Comparison of ENCODE assay signal across 1 cellular context in genomic region chr13:25301347-25302113, GRCh38.
TF ChIP-seq lines count a peak whose summit lies in the region.

Gene NUP58 (plus strand): TSS chr13:25301625. CDS start chr13:25301774, 149 bp downstream.

TF ChIP-seq in HepG2, 621 proteins besides CTCF, POLR2A, EP300 and RAD21 (continued from another document and continues in another):
- TF ChIP-seq PRDM10 (CRISPR knock-in tag; IDR thresholded peaks at IDR 0.05; ENCODE audit: low read depth) = no peak; the same call in 1 of the 2 replicates
- peak; percentile 67; the same call in 1 of the 2 replicates for TF ChIP-seq SALL1 (CRISPR knock-in tag; IDR thresholded peaks at IDR 0.05)
- no peak for TF ChIP-seq STAT5B (CRISPR knock-in tag; IDR thresholded peaks at IDR 0.05)
- TF ChIP-seq NR2F6 (IDR thresholded peaks at IDR 0.05) = no peak
- no peak; the same call in 1 of the 2 replicates for TF ChIP-seq NR2F6 (CRISPR knock-in tag; IDR thresholded peaks at IDR 0.05)
- TF ChIP-seq PAF1 (CRISPR knock-in tag; IDR thresholded peaks at IDR 0.05) = no peak
- TF ChIP-seq ZBTB34 (CRISPR knock-in tag; IDR thresholded peaks at IDR 0.05) = no peak
- no peak for TF ChIP-seq EED (CRISPR knock-in tag; IDR thresholded peaks at IDR 0.05)
- TF ChIP-seq ZNF558 (CRISPR knock-in tag; IDR thresholded peaks at IDR 0.05; ENCODE audit: borderline replicate concordance) = 0 out of 2 replicates have a peak, but pooled peaks have one; percentile 1
- TF ChIP-seq, protein P1, sequence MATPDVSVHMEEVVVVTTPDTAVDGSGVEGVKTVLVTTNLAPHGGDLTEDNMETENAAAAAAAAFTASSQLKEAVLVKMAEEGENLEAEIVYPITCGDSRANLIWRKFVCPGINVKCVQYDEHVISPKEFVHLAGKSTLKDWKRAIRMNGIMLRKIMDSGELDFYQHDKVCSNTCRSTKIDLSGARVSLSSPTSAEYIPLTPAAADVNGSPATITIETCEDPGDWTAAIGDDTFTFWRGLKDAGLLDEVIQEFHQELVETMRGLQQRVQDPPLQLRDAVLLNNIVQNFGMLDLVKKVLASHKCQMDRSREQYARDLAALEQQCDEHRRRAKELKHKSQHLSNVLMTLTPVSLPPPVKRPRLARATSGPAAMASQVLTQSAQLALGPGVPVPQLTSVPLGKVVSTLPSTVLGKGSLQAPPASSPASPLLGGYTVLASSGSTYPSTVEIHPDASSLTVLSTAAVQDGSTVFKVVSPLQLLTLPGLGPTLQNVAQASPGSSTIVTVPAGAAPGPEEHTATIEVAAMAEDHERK (CRISPR knock-in tag; IDR thresholded peaks at IDR 0.05; ENCODE audit: low read depth) = peak; percentile 96
- TF ChIP-seq ZNF546 (CRISPR knock-in tag; conservative IDR thresholded peaks at IDR 0.05) = no peak
- TF ChIP-seq, protein P2, sequence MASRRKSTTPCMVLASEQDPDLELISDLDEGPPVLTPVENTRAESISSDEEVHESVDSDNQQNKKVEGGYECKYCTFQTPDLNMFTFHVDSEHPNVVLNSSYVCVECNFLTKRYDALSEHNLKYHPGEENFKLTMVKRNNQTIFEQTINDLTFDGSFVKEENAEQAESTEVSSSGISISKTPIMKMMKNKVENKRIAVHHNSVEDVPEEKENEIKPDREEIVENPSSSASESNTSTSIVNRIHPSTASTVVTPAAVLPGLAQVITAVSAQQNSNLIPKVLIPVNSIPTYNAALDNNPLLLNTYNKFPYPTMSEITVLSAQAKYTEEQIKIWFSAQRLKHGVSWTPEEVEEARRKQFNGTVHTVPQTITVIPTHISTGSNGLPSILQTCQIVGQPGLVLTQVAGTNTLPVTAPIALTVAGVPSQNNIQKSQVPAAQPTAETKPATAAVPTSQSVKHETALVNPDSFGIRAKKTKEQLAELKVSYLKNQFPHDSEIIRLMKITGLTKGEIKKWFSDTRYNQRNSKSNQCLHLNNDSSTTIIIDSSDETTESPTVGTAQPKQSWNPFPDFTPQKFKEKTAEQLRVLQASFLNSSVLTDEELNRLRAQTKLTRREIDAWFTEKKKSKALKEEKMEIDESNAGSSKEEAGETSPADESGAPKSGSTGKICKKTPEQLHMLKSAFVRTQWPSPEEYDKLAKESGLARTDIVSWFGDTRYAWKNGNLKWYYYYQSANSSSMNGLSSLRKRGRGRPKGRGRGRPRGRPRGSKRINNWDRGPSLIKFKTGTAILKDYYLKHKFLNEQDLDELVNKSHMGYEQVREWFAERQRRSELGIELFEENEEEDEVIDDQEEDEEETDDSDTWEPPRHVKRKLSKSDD (CRISPR knock-in tag; IDR thresholded peaks at IDR 0.05; ENCODE audit: low read depth) = no peak
- TF ChIP-seq ZBED4 (CRISPR knock-in tag; IDR thresholded peaks at IDR 0.05; ENCODE audit: borderline replicate concordance) = 0 out of 2 replicates have a peak, but pooled peaks have one; percentile 27
- TF ChIP-seq ZNF253 (CRISPR knock-in tag; IDR thresholded peaks at IDR 0.05; ENCODE audit: borderline replicate concordance) = no peak
- no peak for TF ChIP-seq AGO1 (IDR thresholded peaks at IDR 0.05; ENCODE audit: low read depth, low read length, poor library complexity, severe bottlenecking)
- TF ChIP-seq TFDP2 (CRISPR knock-in tag; IDR thresholded peaks at IDR 0.05) = peak; percentile 90
- TF ChIP-seq, protein P3, sequence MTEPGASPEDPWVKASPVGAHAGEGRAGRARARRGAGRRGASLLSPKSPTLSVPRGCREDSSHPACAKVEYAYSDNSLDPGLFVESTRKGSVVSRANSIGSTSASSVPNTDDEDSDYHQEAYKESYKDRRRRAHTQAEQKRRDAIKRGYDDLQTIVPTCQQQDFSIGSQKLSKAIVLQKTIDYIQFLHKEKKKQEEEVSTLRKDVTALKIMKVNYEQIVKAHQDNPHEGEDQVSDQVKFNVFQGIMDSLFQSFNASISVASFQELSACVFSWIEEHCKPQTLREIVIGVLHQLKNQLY (CRISPR knock-in tag; IDR thresholded peaks at IDR 0.05) = 0 out of 2 replicates have a peak, but pooled peaks have one; percentile 30
- TF ChIP-seq MBD4 (IDR thresholded peaks at IDR 0.05; ENCODE audit: borderline replicate concordance, low read length) = no peak
- 0 out of 2 replicates have a peak, but pooled peaks have one; percentile 31 for TF ChIP-seq MEIS2 (CRISPR knock-in tag; IDR thresholded peaks at IDR 0.05)
- no peak for TF ChIP-seq ZNF570 (CRISPR knock-in tag; IDR thresholded peaks at IDR 0.05; ENCODE audit: borderline replicate concordance)
- peak; percentile 81; the same call in 1 of the 2 replicates for TF ChIP-seq ZNF768 (CRISPR knock-in tag; IDR thresholded peaks at IDR 0.05)
- 0 out of 2 replicates have a peak, but pooled peaks have one; percentile 38 for TF ChIP-seq ZFP41 (CRISPR knock-in tag; IDR thresholded peaks at IDR 0.05; ENCODE audit: borderline replicate concordance)
- TF ChIP-seq HOXD1 (CRISPR knock-in tag; IDR thresholded peaks at IDR 0.05) = no peak
- TF ChIP-seq KLF6 (CRISPR knock-in tag; IDR thresholded peaks at IDR 0.05) = no peak
- no peak for TF ChIP-seq NFRKB (IDR thresholded peaks at IDR 0.05)
- no peak for TF ChIP-seq NR0B2 (CRISPR knock-in tag; IDR thresholded peaks at IDR 0.05)
- no peak for TF ChIP-seq ZBTB4 (CRISPR knock-in tag; IDR thresholded peaks at IDR 0.05; ENCODE audit: borderline replicate concordance)
- no peak for TF ChIP-seq NFIC (IDR thresholded peaks at IDR 0.05; ENCODE audit: low read length)
- TF ChIP-seq, protein P4, sequence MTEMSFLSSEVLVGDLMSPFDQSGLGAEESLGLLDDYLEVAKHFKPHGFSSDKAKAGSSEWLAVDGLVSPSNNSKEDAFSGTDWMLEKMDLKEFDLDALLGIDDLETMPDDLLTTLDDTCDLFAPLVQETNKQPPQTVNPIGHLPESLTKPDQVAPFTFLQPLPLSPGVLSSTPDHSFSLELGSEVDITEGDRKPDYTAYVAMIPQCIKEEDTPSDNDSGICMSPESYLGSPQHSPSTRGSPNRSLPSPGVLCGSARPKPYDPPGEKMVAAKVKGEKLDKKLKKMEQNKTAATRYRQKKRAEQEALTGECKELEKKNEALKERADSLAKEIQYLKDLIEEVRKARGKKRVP (CRISPR knock-in tag; IDR thresholded peaks at IDR 0.05) = peak in 1 of 2 experiments; percentile 81; a peak in 2 of 4 replicates
- TF ChIP-seq ZNF383 (CRISPR knock-in tag; IDR thresholded peaks at IDR 0.05; ENCODE audit: borderline replicate concordance) = no peak
- TF ChIP-seq BRCA1 (CRISPR knock-in tag; IDR thresholded peaks at IDR 0.05) = no peak
